Comparison of ENCODE assay signal across 21 cellular contexts in genomic region chr6:30709101-30709868, GRCh38.
"Had no signal": no experiment of that assay in that cellular context is flagged by ENCODE, and none has a peak within 500 bp of the region (broad histone marks: within the 10 kb centered on the region; RNA-seq: fewer than 3 reads in every experiment).

No MANE protein-coding gene starts in this region.

- H3K36me3 ChIP-seq: ovary had no signal

- H3K4me3 ChIP-seq: ascending aorta, breast epithelium, esophagus muscularis mucosa, gastroesophageal sphincter, ovary, spleen, upper lobe of right lung had no signal

- H3K27me3 Mint-ChIP-seq: activated B cell treated with CpG ODN at 0.5 μM for 24 hours; activated CD4-positive, alpha-beta T cell treated with anti-CD3 and anti-CD28 coated beads, Interleukin-2, amount 10 ng/mL, durations not matched to agents 24 days and 14 days; activated naive CD4-positive, alpha-beta T cell treated with anti-CD3 and anti-CD28 coated beads, Interleukin-2, amount 50 U/mL, for 24 hours; naive thymus-derived CD4-positive, alpha-beta T cell; stimulated activated memory B cell treated with anti-CD40 and anti-IgM and Interleukin-4, amounts not matched to agents 10 μg/mL and 1 μg/mL and 100 μg/mL, for 72 hours had no signal

- H3K27ac ChIP-seq: ascending aorta, breast epithelium, esophagus muscularis mucosa, gastroesophageal sphincter, ovary, spleen, upper lobe of right lung had no signal

- H3K4me3 Mint-ChIP-seq: activated B cell treated with CpG ODN at 0.5 μM for 24 hours; activated CD4-positive, alpha-beta T cell treated with anti-CD3 and anti-CD28 coated beads, Interleukin-2, amount 10 ng/mL, durations not matched to agents 24 days and 14 days; activated CD8-positive, alpha-beta T cell treated with anti-CD3 and anti-CD28 coated beads, Interleukin-2, amount 10 ng/mL, durations not matched to agents 7 days and 5 days; activated naive CD4-positive, alpha-beta T cell treated with anti-CD3 and anti-CD28 coated beads, Interleukin-2, amount 50 U/mL, for 24 hours; naive thymus-derived CD4-positive, alpha-beta T cell; stimulated activated memory B cell treated with anti-CD40 and anti-IgM and Interleukin-4, amounts not matched to agents 10 μg/mL and 1 μg/mL and 100 μg/mL, for 72 hours had no signal

- ATAC-seq: activated CD8-positive, alpha-beta T cell treated with anti-CD3 and anti-CD28 coated beads, Interleukin-2, amount 10 ng/mL, durations not matched to agents 7 days and 5 days; gastroesophageal sphincter; naive thymus-derived CD4-positive, alpha-beta T cell; stimulated activated memory B cell treated with anti-CD40 and anti-IgM and Interleukin-4, amounts not matched to agents 10 μg/mL and 1 μg/mL and 100 μg/mL, for 72 hours; upper lobe of right lung had no signal

- H3K9me3 Mint-ChIP-seq: activated B cell treated with CpG ODN at 0.5 μM for 24 hours; activated CD4-positive, alpha-beta T cell treated with anti-CD3 and anti-CD28 coated beads, Interleukin-2, amount 10 ng/mL, durations not matched to agents 24 days and 14 days; activated naive CD4-positive, alpha-beta T cell treated with anti-CD3 and anti-CD28 coated beads, Interleukin-2, amount 50 U/mL, for 24 hours; naive thymus-derived CD4-positive, alpha-beta T cell; stimulated activated memory B cell treated with anti-CD40 and anti-IgM and Interleukin-4, amounts not matched to agents 10 μg/mL and 1 μg/mL and 100 μg/mL, for 72 hours had no signal

- H3K27ac Mint-ChIP-seq: activated B cell treated with CpG ODN at 0.5 μM for 24 hours; activated CD4-positive, alpha-beta T cell treated with anti-CD3 and anti-CD28 coated beads, Interleukin-2, amount 10 ng/mL, durations not matched to agents 24 days and 14 days; activated CD8-positive, alpha-beta T cell treated with anti-CD3 and anti-CD28 coated beads, Interleukin-2, amount 10 ng/mL, durations not matched to agents 7 days and 5 days; activated naive CD4-positive, alpha-beta T cell treated with anti-CD3 and anti-CD28 coated beads, Interleukin-2, amount 50 U/mL, for 24 hours had no signal

- H3K27me3 ChIP-seq: ascending aorta, breast epithelium, esophagus muscularis mucosa, gastroesophageal sphincter, ovary, spleen, upper lobe of right lung had no signal

- DNase-seq: activated B cell treated with CpG ODN at 0.5 μM for 24 hours; activated CD4-positive, alpha-beta T cell treated with anti-CD3 and anti-CD28 coated beads, Interleukin-2, amount 10 ng/mL, durations not matched to agents 24 days and 14 days; activated CD8-positive, alpha-beta memory T cell treated with anti-CD3 and anti-CD28 coated beads, Interleukin-2, amount 50 U/mL, for 48 hours; activated CD8-positive, alpha-beta T cell treated with anti-CD3 and anti-CD28 coated beads, Interleukin-2, amount 10 ng/mL, durations not matched to agents 7 days and 5 days; activated gamma-delta T cell; activated T-cell treated with anti-CD3 and anti-CD28 coated beads, Interleukin-2, amount 50 U/mL, for 48 hours; effector CD4-positive, alpha-beta T cell; naive thymus-derived CD4-positive, alpha-beta T cell; ovary; SK-N-SH; spleen; stimulated activated CD4-positive, alpha-beta T cell treated with anti-CD3 and anti-CD28 coated beads, Interleukin-4, amount 100 ng/mL, for 4 hours; T-helper 1 cell; T-helper 9 cell; upper lobe of right lung had no signal

- H3K9me3 ChIP-seq: ascending aorta, breast epithelium, esophagus muscularis mucosa, gastroesophageal sphincter, ovary, SK-N-SH, spleen, upper lobe of right lung had no signal

- H3K4me1 ChIP-seq: ascending aorta, breast epithelium, gastroesophageal sphincter, upper lobe of right lung had no signal

- H3K4me2 ChIP-seq: SK-N-SH had no signal

- H3K9ac ChIP-seq: SK-N-SH had no signal

- H3K9me2 ChIP-seq: SK-N-SH had no signal
